In genomic region chr4:75790024-75790423, GRCh38 we compare ENCODE assay signal across 23 cellular contexts.
"Had no signal": no experiment of that assay in that cellular context is flagged by ENCODE, and none has a peak within 500 bp of the region (broad histone marks: within the 10 kb centered on the region; RNA-seq: fewer than 3 reads in every experiment).

No MANE protein-coding gene starts in this region.

- ATAC-seq: effector memory CD8-positive, alpha-beta T cell; left cardiac atrium; left lung; naive thymus-derived CD8-positive, alpha-beta T cell; psoas muscle; right cardiac atrium; stimulated activated memory B cell treated with anti-CD40 and anti-IgM and Interleukin-4, amounts not matched to agents 10 μg/mL and 1 μg/mL and 100 μg/mL, for 72 hours; stimulated activated naive CD8-positive, alpha-beta T cell treated with anti-CD3 and anti-CD28 coated beads, Interleukin-15, Interleukin-2, amounts not matched to agents 100 U/mL and 50 U/mL, for 24 hours had no signal

- H3K9me3 ChIP-seq: esophagus squamous epithelium, left lung, ovary, psoas muscle, sigmoid colon, thoracic aorta, tibial nerve, upper lobe of left lung had no signal

- H3K9me3 Mint-ChIP-seq: effector memory CD8-positive, alpha-beta T cell; naive thymus-derived CD8-positive, alpha-beta T cell; stimulated activated memory B cell treated with anti-CD40 and anti-IgM and Interleukin-4, amounts not matched to agents 10 μg/mL and 1 μg/mL and 100 μg/mL, for 72 hours had no signal

- H3K4me1 ChIP-seq: esophagus squamous epithelium, left lung, psoas muscle, sigmoid colon, tibial nerve, upper lobe of left lung had no signal

- H3K27me3 Mint-ChIP-seq: effector memory CD8-positive, alpha-beta T cell; naive thymus-derived CD8-positive, alpha-beta T cell; stimulated activated memory B cell treated with anti-CD40 and anti-IgM and Interleukin-4, amounts not matched to agents 10 μg/mL and 1 μg/mL and 100 μg/mL, for 72 hours had no signal

- H3K27ac ChIP-seq: esophagus squamous epithelium, left lung, ovary, psoas muscle, sigmoid colon, thoracic aorta, tibial nerve, upper lobe of left lung had no signal

- DNase-seq: cortex of kidney; effector memory CD8-positive, alpha-beta T cell; erythroblast; esophagus squamous epithelium; foreskin melanocyte; left cardiac atrium; left lung; mesendoderm; naive thymus-derived CD8-positive, alpha-beta T cell; occipital lobe; ovary; posterior cingulate gyrus; psoas muscle; right cardiac atrium; sigmoid colon; stimulated activated CD4-positive, alpha-beta T cell treated with anti-CD3 and anti-CD28 coated beads, Interleukin-2, amount 100 ng/mL, for 24 hours; stimulated activated CD4-positive, alpha-beta T cell treated with anti-CD3 and anti-CD28 coated beads, Interleukin-4, amount 100 ng/mL, for 24 hours; stimulated activated naive CD8-positive, alpha-beta T cell treated with anti-CD3 and anti-CD28 coated beads, Interleukin-15, Interleukin-2, amounts not matched to agents 100 U/mL and 50 U/mL, for 24 hours; upper lobe of left lung had no signal

- H3K36me3 ChIP-seq: ovary had no signal

- FAIRE-seq: urothelium cell line had no signal

- H3K27ac Mint-ChIP-seq: naive thymus-derived CD8-positive, alpha-beta T cell; stimulated activated memory B cell treated with anti-CD40 and anti-IgM and Interleukin-4, amounts not matched to agents 10 μg/mL and 1 μg/mL and 100 μg/mL, for 72 hours had no signal

- H3K4me3 ChIP-seq: esophagus squamous epithelium, left lung, ovary, psoas muscle, sigmoid colon, thoracic aorta, tibial nerve, upper lobe of left lung had no signal

- H3K4me3 Mint-ChIP-seq: effector memory CD8-positive, alpha-beta T cell; naive thymus-derived CD8-positive, alpha-beta T cell; stimulated activated memory B cell treated with anti-CD40 and anti-IgM and Interleukin-4, amounts not matched to agents 10 μg/mL and 1 μg/mL and 100 μg/mL, for 72 hours had no signal

- H3K27me3 ChIP-seq: esophagus squamous epithelium, left lung, ovary, sigmoid colon, tibial nerve, upper lobe of left lung had no signal
